1 cellular context compared by ENCODE assay signal in genomic region chr16:1366060-1366711, GRCh38.
TF ChIP-seq lines count a peak whose summit lies in the region.

No MANE protein-coding gene starts in this region.

TF ChIP-seq in K562, 482 proteins besides CTCF, POLR2A, EP300 and RAD21:
- TF ChIP-seq RBM22 (IDR thresholded peaks at IDR 0.05; ENCODE audit: low read depth, low read length, poor library complexity, severe bottlenecking) (peak; percentile 41), IRF9 (tag; IDR thresholded peaks at IDR 0.05) (no peak), POLR2G (IDR thresholded peaks at IDR 0.05; ENCODE audit: low read depth, low read length) (peak; percentile 70)
